ENCODE assay signal across 34 cellular contexts in the genomic region with DNA sequence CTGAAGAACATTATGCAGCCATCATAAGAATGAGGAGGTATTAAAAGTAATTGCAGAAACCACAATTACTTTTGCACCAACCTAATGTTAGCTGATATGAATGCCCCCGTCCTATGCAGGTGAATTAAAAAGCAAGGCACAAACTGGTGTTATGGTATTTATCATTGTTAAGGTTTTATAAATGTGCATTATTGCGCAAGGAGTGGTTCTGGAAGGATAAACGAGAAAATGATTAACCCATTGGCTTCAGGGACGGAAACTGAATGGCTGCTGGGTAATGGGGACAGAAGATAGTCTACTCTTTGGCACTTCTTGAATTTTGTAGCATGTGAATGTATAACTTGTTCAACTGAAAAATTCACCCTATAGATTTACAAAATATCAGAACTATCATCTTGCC.
"Had no signal": no experiment of that assay in that cellular context is flagged by ENCODE, and none has a peak within 500 bp of the region (broad histone marks: within the 10 kb centered on the region; RNA-seq: fewer than 3 reads in every experiment).

No MANE protein-coding gene starts in this region.

- H3K4me3 ChIP-seq: coronary artery, esophagus squamous epithelium, gastroesophageal sphincter, heart right ventricle had no signal

- H3K36me3 ChIP-seq: brain microvascular endothelial cell, esophagus squamous epithelium, gastroesophageal sphincter, heart right ventricle had no signal

- DNase-seq: activated CD4-positive, alpha-beta T cell treated with anti-CD3 and anti-CD28 coated beads for 1 hour; activated CD4-positive, alpha-beta T cell treated with anti-CD3 and anti-CD28 coated beads for 48 hours; activated CD4-positive, alpha-beta T cell treated with anti-CD3 and anti-CD28 coated beads, Interleukin-2, amount 50 U/mL, for 1 hour; activated CD4-positive, alpha-beta T cell treated with anti-CD3 and anti-CD28 coated beads, Interleukin-2, amount 50 U/mL, for 48 hours; activated CD8-positive, alpha-beta memory T cell treated with anti-CD3 and anti-CD28 coated beads for 24 hours; activated CD8-positive, alpha-beta T cell treated with anti-CD3 and anti-CD28 coated beads for 36 hours; activated effector memory CD4-positive, alpha-beta T cell treated with Interleukin-2 at 50 U/mL for 16 hours; activated gamma-delta T cell treated with Interleukin-2 at 50 U/mL for 16 hours; activated naive CD4-positive, alpha-beta T cell treated with anti-CD3 and anti-CD28 coated beads, Interleukin-2, amount 50 U/mL, for 16 hours; activated naive CD4-positive, alpha-beta T cell treated with Interleukin-2 at 50 U/mL for 16 hours; activated T-cell treated with anti-CD3 and anti-CD28 coated beads, Interleukin-2, amount 50 U/mL, for 4 hours; amniotic stem cell; anterior cingulate cortex; brain microvascular endothelial cell; dermis blood vessel endothelial cell; effector CD4-positive, alpha-beta T cell; effector memory CD8-positive, alpha-beta T cell; esophagus squamous epithelium; foreskin melanocyte; heart right ventricle; T-helper 1 cell; T-helper 17 cell had no signal

- H3K9me3 ChIP-seq: esophagus squamous epithelium, gastroesophageal sphincter, heart right ventricle had no signal

- ATAC-seq: activated CD8-positive, alpha-beta T cell treated with anti-CD3 and anti-CD28 coated beads for 36 hours; activated T-cell treated with anti-CD3 and anti-CD28 coated beads, Interleukin-2, amount 50 U/mL, for 4 hours; activated T-helper 17 cell treated with anti-CD3 and anti-CD28 coated beads, Interleukin-2, amount 50 U/mL, for 72 hours; effector memory CD8-positive, alpha-beta T cell; gastroesophageal sphincter; heart right ventricle; T-helper 17 cell; WTC11 had no signal

- H3K9me3 Mint-ChIP-seq: activated T-cell treated with anti-CD3 and anti-CD28 coated beads, Interleukin-2, amount 50 U/mL, for 4 hours; activated T-helper 17 cell treated with anti-CD3 and anti-CD28 coated beads, Interleukin-2, amount 50 U/mL, for 72 hours; central memory CD8-positive, alpha-beta T cell; effector memory CD8-positive, alpha-beta T cell had no signal

- H3K27ac ChIP-seq: brain microvascular endothelial cell, coronary artery, epithelial cell of prostate, esophagus squamous epithelium, gastroesophageal sphincter, heart right ventricle, VCaP had no signal

- H3K4me3 Mint-ChIP-seq: activated CD8-positive, alpha-beta T cell treated with anti-CD3 and anti-CD28 coated beads for 36 hours; activated naive CD8-positive, alpha-beta T cell; activated T-cell treated with anti-CD3 and anti-CD28 coated beads, Interleukin-2, amount 50 U/mL, for 4 hours; activated T-helper 17 cell treated with anti-CD3 and anti-CD28 coated beads, Interleukin-2, amount 50 U/mL, for 72 hours; central memory CD8-positive, alpha-beta T cell; effector memory CD8-positive, alpha-beta T cell; T-helper 17 cell; WTC11 had no signal

- FAIRE-seq: astrocyte, bronchial epithelial cell, endothelial cell of umbilical vein, TTC549 had no signal

- H3K27me3 Mint-ChIP-seq: T-helper 17 cell had no signal

- H3K27me3 ChIP-seq: brain microvascular endothelial cell, esophagus squamous epithelium, gastroesophageal sphincter, heart right ventricle had no signal

- H3K4me1 Mint-ChIP-seq: activated T-helper 17 cell treated with anti-CD3 and anti-CD28 coated beads, Interleukin-2, amount 50 U/mL, for 72 hours; central memory CD8-positive, alpha-beta T cell; T-helper 17 cell had no signal

- H3K27ac Mint-ChIP-seq: activated CD8-positive, alpha-beta T cell treated with anti-CD3 and anti-CD28 coated beads for 36 hours; activated naive CD8-positive, alpha-beta T cell; activated T-helper 17 cell treated with anti-CD3 and anti-CD28 coated beads, Interleukin-2, amount 50 U/mL, for 72 hours; effector memory CD8-positive, alpha-beta T cell; T-helper 17 cell; WTC11 had no signal

- H3K4me1 ChIP-seq: esophagus squamous epithelium, gastroesophageal sphincter, heart right ventricle had no signal

- H3K36me3 Mint-ChIP-seq: activated naive CD8-positive, alpha-beta T cell had no signal
